1 cellular context compared by ENCODE assay signal in the genomic region with DNA sequence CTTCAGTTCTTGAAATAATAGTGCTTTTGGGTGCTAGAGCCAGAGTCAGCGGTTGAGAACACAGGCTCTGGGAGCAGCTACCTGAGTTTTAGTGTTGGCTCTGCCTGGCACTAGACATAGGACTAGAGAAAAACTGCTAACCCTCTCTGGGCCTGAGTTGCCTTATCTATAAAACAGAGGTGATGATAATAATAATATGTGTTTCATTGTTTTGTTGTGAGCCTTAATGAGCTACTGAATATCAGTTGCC.
TF ChIP-seq lines count a peak whose summit lies in the region.

No MANE protein-coding gene starts in this region.

TF ChIP-seq in IMR-90, 13 proteins besides CTCF, POLR2A, EP300 and RAD21 (continued from another document):
- TF ChIP-seq, protein P1, sequence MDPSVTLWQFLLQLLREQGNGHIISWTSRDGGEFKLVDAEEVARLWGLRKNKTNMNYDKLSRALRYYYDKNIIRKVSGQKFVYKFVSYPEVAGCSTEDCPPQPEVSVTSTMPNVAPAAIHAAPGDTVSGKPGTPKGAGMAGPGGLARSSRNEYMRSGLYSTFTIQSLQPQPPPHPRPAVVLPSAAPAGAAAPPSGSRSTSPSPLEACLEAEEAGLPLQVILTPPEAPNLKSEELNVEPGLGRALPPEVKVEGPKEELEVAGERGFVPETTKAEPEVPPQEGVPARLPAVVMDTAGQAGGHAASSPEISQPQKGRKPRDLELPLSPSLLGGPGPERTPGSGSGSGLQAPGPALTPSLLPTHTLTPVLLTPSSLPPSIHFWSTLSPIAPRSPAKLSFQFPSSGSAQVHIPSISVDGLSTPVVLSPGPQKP (IDR thresholded peaks at IDR 0.05; ENCODE audit: borderline replicate concordance, low read depth, low read length): no peak
